20 cellular contexts compared by ENCODE assay signal in the genomic region with DNA sequence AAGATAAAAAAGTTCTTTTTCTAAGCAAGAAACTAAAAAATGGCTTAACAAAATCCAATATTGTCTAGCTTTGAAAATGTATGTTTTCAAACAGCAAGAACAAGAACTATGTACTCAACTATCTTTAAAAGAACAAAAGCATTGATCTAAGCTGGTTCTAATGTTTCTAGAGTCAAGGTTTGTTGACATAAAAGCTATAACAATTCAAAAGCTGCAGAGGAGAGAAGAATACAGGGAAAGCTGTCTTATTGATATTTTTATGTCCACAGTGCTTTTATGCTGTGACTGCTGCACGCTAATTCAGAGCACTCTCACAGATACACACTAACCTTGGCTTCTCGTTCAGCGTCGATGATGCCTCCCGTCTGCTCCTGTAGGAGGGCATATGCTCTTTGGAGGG.
DNase-seq lines count a peak whose midpoint lies in the region; ATAC-seq, FAIRE-seq and TF ChIP-seq lines count a peak whose summit lies in the region.
"Had no signal": no experiment of that assay in that cellular context is flagged by ENCODE, and none has a peak within 500 bp of the region (broad histone marks: within the 10 kb centered on the region; RNA-seq: fewer than 3 reads in every experiment).

No MANE protein-coding gene starts in this region.

- 38 to 43% methylated on average over 5 of the region's 5 CpGs for WGBS in pancreas, 2 donors

- intact Hi-C loops in pancreas (cut with DNase I), result loop anchor here in 1 of 3 donors (10.0 kb wide), 1 partner anchor 175 kb away; no protein-coding TSS in a partner anchor

- H3K4me1 ChIP-seq in pancreas, result peaks cover 0 to 10% (median 0%) of the 10 kb centered on the region in 3 donors
- H3K4me1 ChIP-seq: A549 had no signal

- FAIRE-seq in pancreas (lab: Jason Lieb, UNC), result no peak
- FAIRE-seq: A549, D721Med, GM19239, H1 had no signal

- H3K4me3 ChIP-seq in pancreas, result no peak overlapping the region
- H3K4me3 ChIP-seq: A549 had no signal

- ATAC-seq in left lobe of liver (peak; percentile 55), pancreas (peak in 3 of 4 donors; percentile 32 to 62 (median 47)), GM18909 (IDR thresholded peaks at IDR 0.05; ENCODE audit: poor library complexity, unreplicated experiment) (no peak)
- ATAC-seq: A549 had no signal

- DNase-seq in DMS153 (lab: John Stamatoyannopoulos, UW) (peak; percentile 1), DMS153 treated with DMSO at 0.1 percent for 48 hours (lab: John Stamatoyannopoulos, UW; ENCODE audit: unreplicated experiment) (no peak), left lobe of liver (ENCODE audit: low spot score) (no peak), pancreas (no peak), globus pallidus (ENCODE audit: low spot score) (no peak)
- DNase-seq in activated CD4-positive, alpha-beta T cell treated with anti-CD3 and anti-CD28 coated beads, Interleukin-2, amount 50 U/mL, for 1 hour, result no peak
- DNase-seq: AML-193; Caco-2; CD4-positive, alpha-beta T cell; DMS79 treated with DMSO at 0.1 percent for 48 hours; GF-D8; HCEC 1CT had no signal

- H3K27ac ChIP-seq in angular gyrus (ENCODE audit: low read depth, low read length) (peak overlapping the region; percentile 22), pancreas (no peak overlapping the region)
- H3K27ac ChIP-seq: 22Rv1, A549, C4-2B had no signal

- no peaks in the 10 kb centered on the region for H3K9me3 ChIP-seq in pancreas
- H3K9me3 ChIP-seq: A549, Caco-2 had no signal

- no peak for TF ChIP-seq CTCF in pancreas (IDR thresholded peaks at IDR 0.05)

- no peaks in the 10 kb centered on the region for H3K36me3 ChIP-seq in pancreas

- no peaks in the 10 kb centered on the region for H3K27me3 ChIP-seq in pancreas
